22 cellular contexts compared by ENCODE assay signal in the genomic region with DNA sequence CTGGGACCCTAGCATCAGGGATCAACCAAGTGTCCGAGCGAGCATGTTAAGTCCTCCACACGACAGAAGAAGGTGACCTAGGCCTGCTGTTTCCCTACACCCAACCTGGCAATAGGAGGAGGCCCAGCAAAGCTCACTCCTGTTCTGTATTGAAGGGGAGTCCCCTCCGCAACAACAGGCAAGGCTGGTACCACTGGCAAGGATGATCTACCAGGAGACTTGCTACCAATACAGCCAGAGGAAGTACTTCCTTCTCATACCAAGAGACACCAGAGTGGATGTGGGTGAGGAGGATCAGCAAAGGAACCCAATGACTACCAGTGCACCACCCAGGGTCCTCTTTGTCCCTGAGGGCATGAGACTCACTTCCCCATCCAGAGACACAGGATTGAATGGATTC. TPM values are rescaled to one million over a fixed set of nuclear protein-coding genes. Genes with fewer than 3 reads are reported as not detected.
"Had no signal": no experiment of that assay in that cellular context is flagged by ENCODE, and none has a peak within 500 bp of the region (broad histone marks: within the 10 kb centered on the region; RNA-seq: fewer than 3 reads in every experiment).

No MANE protein-coding gene starts in this region.

- H3K4me2 ChIP-seq: hepatocyte had no signal

- H3K79me2 ChIP-seq: hepatocyte had no signal

- H3K4me1 ChIP-seq: esophagus muscularis mucosa, upper lobe of left lung had no signal

- H3K27me3 Mint-ChIP-seq: central memory CD8-positive, alpha-beta T cell; stimulated activated memory B cell treated with anti-CD40 and anti-IgM and Interleukin-4, amounts not matched to agents 10 μg/mL and 1 μg/mL and 100 μg/mL, for 72 hours had no signal

- H3K9me3 Mint-ChIP-seq: activated naive CD4-positive, alpha-beta T cell treated with anti-CD3 and anti-CD28 coated beads, Interleukin-2, amount 50 U/mL, for 72 hours; activated T-helper 17 cell treated with anti-CD3 and anti-CD28 coated beads, Interleukin-2, amount 50 U/mL, for 72 hours; central memory CD8-positive, alpha-beta T cell; stimulated activated memory B cell treated with anti-CD40 and anti-IgM and Interleukin-4, amounts not matched to agents 10 μg/mL and 1 μg/mL and 100 μg/mL, for 72 hours had no signal

- H3K27me3 ChIP-seq: esophagus muscularis mucosa, hepatocyte, upper lobe of left lung had no signal

- ATAC-seq: activated naive CD4-positive, alpha-beta T cell treated with anti-CD3 and anti-CD28 coated beads, Interleukin-2, amount 50 U/mL, for 72 hours; activated T-helper 17 cell treated with anti-CD3 and anti-CD28 coated beads, Interleukin-2, amount 50 U/mL, for 72 hours; left ventricle myocardium superior; sciatic nerve; stimulated activated memory B cell treated with anti-CD40 and anti-IgM and Interleukin-4, amounts not matched to agents 10 μg/mL and 1 μg/mL and 100 μg/mL, for 72 hours had no signal

- H3K36me3 ChIP-seq: esophagus muscularis mucosa, thoracic aorta, upper lobe of left lung had no signal

- H3K9me3 ChIP-seq: esophagus muscularis mucosa, thoracic aorta, upper lobe of left lung had no signal

- H3K27ac ChIP-seq: esophagus muscularis mucosa, hepatocyte, thoracic aorta, upper lobe of left lung had no signal

- H3K36me3 Mint-ChIP-seq: activated naive CD4-positive, alpha-beta T cell treated with anti-CD3 and anti-CD28 coated beads, Interleukin-2, amount 50 U/mL, for 72 hours; stimulated activated memory B cell treated with anti-CD40 and anti-IgM and Interleukin-4, amounts not matched to agents 10 μg/mL and 1 μg/mL and 100 μg/mL, for 72 hours had no signal

- H3K4me1 Mint-ChIP-seq: activated T-helper 17 cell treated with anti-CD3 and anti-CD28 coated beads, Interleukin-2, amount 50 U/mL, for 72 hours; central memory CD8-positive, alpha-beta T cell; stimulated activated memory B cell treated with anti-CD40 and anti-IgM and Interleukin-4, amounts not matched to agents 10 μg/mL and 1 μg/mL and 100 μg/mL, for 72 hours had no signal

- H2AFZ ChIP-seq: hepatocyte had no signal

- DNase-seq: effector memory CD4-positive, alpha-beta T cell; glutamatergic neuron; left ventricle myocardium superior; mammary epithelial cell; nucleus accumbens; small intestine; stimulated activated CD4-positive, alpha-beta T cell treated with anti-CD3 and anti-CD28 coated beads, Interleukin-2, amount 100 ng/mL, for 24 hours; T-helper 1 cell; upper lobe of left lung had no signal

- H3K4me3 ChIP-seq: esophagus muscularis mucosa, hepatocyte, thoracic aorta, upper lobe of left lung had no signal

- H3K4me3 Mint-ChIP-seq: activated T-helper 17 cell treated with anti-CD3 and anti-CD28 coated beads, Interleukin-2, amount 50 U/mL, for 72 hours; central memory CD8-positive, alpha-beta T cell; stimulated activated memory B cell treated with anti-CD40 and anti-IgM and Interleukin-4, amounts not matched to agents 10 μg/mL and 1 μg/mL and 100 μg/mL, for 72 hours had no signal

- H3K27ac Mint-ChIP-seq: activated naive CD4-positive, alpha-beta T cell treated with anti-CD3 and anti-CD28 coated beads, Interleukin-2, amount 50 U/mL, for 72 hours; activated T-helper 17 cell treated with anti-CD3 and anti-CD28 coated beads, Interleukin-2, amount 50 U/mL, for 72 hours; stimulated activated memory B cell treated with anti-CD40 and anti-IgM and Interleukin-4, amounts not matched to agents 10 μg/mL and 1 μg/mL and 100 μg/mL, for 72 hours had no signal

RNA-seq across cellular contexts. Expression of a gene that starts 4.9 kb away (rescaled TPM):
- total RNA-seq: astrocyte, dermis microvascular lymphatic vessel endothelial cell, frontal cortex, hepatocyte, myocyte, sciatic nerve had no signal
- polyA plus RNA-seq: hepatocyte, mammary epithelial cell, neural cell had no signal

RNA-seq across cellular contexts. Expression of a gene that starts 12.4 kb away (rescaled TPM):
- total RNA-seq: activated T-helper 17 cell treated with anti-CD3 and anti-CD28 coated beads, Interleukin-2, amount 50 U/mL, for 72 hours; dermis microvascular lymphatic vessel endothelial cell; left ventricle myocardium superior; mammary epithelial cell; thoracic aorta had no signal
- polyA plus RNA-seq: hepatocyte had no signal

RNA-seq across cellular contexts. Expression of a gene that starts 27.8 kb away (rescaled TPM):
- total RNA-seq: activated naive CD4-positive, alpha-beta T cell treated with anti-CD3 and anti-CD28 coated beads, Interleukin-2, amount 50 U/mL, for 72 hours; activated T-helper 17 cell treated with anti-CD3 and anti-CD28 coated beads, Interleukin-2, amount 50 U/mL, for 72 hours; dermis microvascular lymphatic vessel endothelial cell; esophagus muscularis mucosa; hepatocyte; left ventricle myocardium superior; mammary epithelial cell; myocyte; sciatic nerve had no signal
- polyA plus RNA-seq: hepatocyte, mammary epithelial cell had no signal

RNA-seq across cellular contexts. Expression of a gene that starts 38.7 kb away (rescaled TPM):
- total RNA-seq: activated T-helper 17 cell treated with anti-CD3 and anti-CD28 coated beads, Interleukin-2, amount 50 U/mL, for 72 hours; dermis microvascular lymphatic vessel endothelial cell; frontal cortex; hepatocyte; left ventricle myocardium superior; mammary epithelial cell; myocyte had no signal
- polyA plus RNA-seq: hepatocyte, mammary epithelial cell had no signal

RNA-seq across cellular contexts. Expression of a gene that starts 57.5 kb away (rescaled TPM):
- total RNA-seq: left ventricle myocardium superior had no signal
- polyA plus RNA-seq: hepatocyte had no signal
